Comparison of ENCODE assay signal across 8 cellular contexts in genomic region chr7:74417419-74417971, GRCh38. TPM values are rescaled to one million over a fixed set of nuclear protein-coding genes. Genes with fewer than 3 reads are reported as not detected.
DNase-seq lines count a peak whose midpoint lies in the region; ATAC-seq, FAIRE-seq and TF ChIP-seq lines count a peak whose summit lies in the region.

No MANE protein-coding gene starts in this region.

- H4K8ac ChIP-seq in mesendoderm (ENCODE audit: low read depth, low read length) = no peak overlapping the region

- no peak overlapping the region for H3K27ac ChIP-seq in A673 (ENCODE audit: low read depth, low read length, poor library complexity, severe bottlenecking)
- no peak overlapping the region for H3K27ac ChIP-seq in effector memory CD4-positive, alpha-beta T cell (ENCODE audit: insufficient read depth, low read length, poor library complexity, severe bottlenecking)
- H3K27ac ChIP-seq in mesendoderm (ENCODE audit: low read depth, low read length) = no peak overlapping the region

- TF ChIP-seq CTCF in A673 (conservative IDR thresholded peaks at IDR 0.05; ENCODE audit: low read depth, low read length) = peak; percentile 97

- WGBS in mesendoderm (ENCODE audit: extremely low coverage, insufficient coverage, low lambda C conversion rate) = no CpG with 5 or more reads among the region's 16 CpGs

- H3K9me3 ChIP-seq in A673 (ENCODE audit: low read depth, low read length, poor library complexity, severe bottlenecking) = no peaks in the 10 kb centered on the region
- no peaks in the 10 kb centered on the region for H3K9me3 ChIP-seq in effector memory CD4-positive, alpha-beta T cell (ENCODE audit: control insufficient read depth, low read length)

- no peak overlapping the region for H3K4ac ChIP-seq in mesendoderm (ENCODE audit: low read depth, low read length)

- H3K9ac ChIP-seq in mesendoderm (ENCODE audit: low read length) = no peak overlapping the region

- intact Hi-C loops in A673 (cut with micrococcal nuclease; ENCODE audit: unreplicated experiment) = loop anchor here (2.0 to 10.0 kb wide), 2 partner anchors 149 to 277 kb away; no protein-coding TSS in a partner anchor
- intact Hi-C loops in activated CD4-positive, alpha-beta memory T cell treated with anti-CD3 and anti-CD28 coated beads for 36 hours (cut with micrococcal nuclease) = loop anchor here (1.0 to 5.0 kb wide), 2 partner anchors 130 to 149 kb away; no protein-coding TSS in a partner anchor

- no peak overlapping the region for H2AK5ac ChIP-seq in mesendoderm (ENCODE audit: low read length)

- POLR2A ChIA-PET in A673 (lab: Charles Lee; ENCODE audit: low non-redundant PET) = no interaction called here
- POLR2A ChIA-PET in activated CD4-positive, alpha-beta memory T cell treated with anti-CD3 and anti-CD28 coated beads for 36 hours (lab: Charles Lee) = no interaction called here

- no peaks in the 10 kb centered on the region for H3K4me1 Mint-ChIP-seq in activated CD4-positive, alpha-beta memory T cell treated with anti-CD3 and anti-CD28 coated beads for 36 hours (ENCODE audit: low read depth)

- H3K4me2 ChIP-seq in mesendoderm (ENCODE audit: low read length) = no peak overlapping the region

- H4K5ac ChIP-seq in mesendoderm (ENCODE audit: low read length) = no peak overlapping the region

- H2BK120ac ChIP-seq in mesendoderm (ENCODE audit: low read depth, low read length) = no peak overlapping the region

- H3K18ac ChIP-seq in mesendoderm (ENCODE audit: low read length) = no peak overlapping the region

- H3K23ac ChIP-seq in mesendoderm (ENCODE audit: low read length) = no peak overlapping the region

- H3K4me3 ChIP-seq in A673 (ENCODE audit: low read depth, low read length, poor library complexity, severe bottlenecking) = no peak overlapping the region
- no peak overlapping the region for H3K4me3 ChIP-seq in effector memory CD4-positive, alpha-beta T cell (ENCODE audit: insufficient read depth, low read depth, low read length, poor library complexity, severe bottlenecking)
- H3K4me3 ChIP-seq in mesendoderm (ENCODE audit: low read length) = no peak overlapping the region

- no TSS peak for BruUV-seq in A673 (replicated peaks; lab: Mats Ljungman, UMichigan)

- FAIRE-seq in GM18507 (lab: Jason Lieb, UNC) = peak; percentile 75

- ATAC-seq in GM21737 (IDR thresholded peaks at IDR 0.05; ENCODE audit: unreplicated experiment) = no peak

- H2BK15ac ChIP-seq in mesendoderm (replicated peaks; ENCODE audit: low read depth) = no peak overlapping the region

- no peaks in the 10 kb centered on the region for H3K79me2 ChIP-seq in mesendoderm (ENCODE audit: control insufficient read depth, insufficient read depth, low read length)

- H3K4me3 Mint-ChIP-seq in activated CD4-positive, alpha-beta memory T cell treated with anti-CD3 and anti-CD28 coated beads for 36 hours = no peak overlapping the region

- H3K27me3 ChIP-seq in A673 (replicated peaks; ENCODE audit: insufficient read depth, low read depth, low read length, poor library complexity) (no peaks in the 10 kb centered on the region), mesendoderm (ENCODE audit: insufficient read depth, low read length, poor library complexity) (no peaks in the 10 kb centered on the region)
- no peaks in the 10 kb centered on the region for H3K27me3 ChIP-seq in effector memory CD4-positive, alpha-beta T cell (replicated peaks; ENCODE audit: control insufficient read depth, insufficient read depth, low read length, poor library complexity, severe bottlenecking)

- H3K27ac Mint-ChIP-seq in activated CD4-positive, alpha-beta memory T cell treated with anti-CD3 and anti-CD28 coated beads for 36 hours = no peak overlapping the region

- CTCF ChIA-PET in A673 (lab: Charles Lee) = interaction anchor here (0.5 to 1.4 kb wide), 2 partner anchors 137 to 150 kb away, joined by 3 to 4 read pairs; no protein-coding TSS in a partner anchor
- CTCF ChIA-PET in activated CD4-positive, alpha-beta memory T cell treated with anti-CD3 and anti-CD28 coated beads for 36 hours (lab: Charles Lee) = interaction anchor here (0.7 to 9.8 kb wide), 10 partner anchors 8 to 269 kb away, joined by 3 to 112 read pairs (median 3); no protein-coding TSS in a partner anchor

- H3K79me1 ChIP-seq in mesendoderm (ENCODE audit: low read length) = no peaks in the 10 kb centered on the region

- DNase-seq in A673 (ENCODE audit: low spot score) (peak; percentile 64), GM18507 (ENCODE audit: extremely low spot score, insufficient read length, low read depth) (peak; percentile 88), NCI-H510A (lab: John Stamatoyannopoulos, UW) (peak; percentile 39), mesendoderm (peak; percentile 69)
- peak; percentile 64 for DNase-seq in activated CD4-positive, alpha-beta memory T cell treated with anti-CD3 and anti-CD28 coated beads for 36 hours
- peak; percentile 15 to 40 (median 15) for DNase-seq in effector memory CD4-positive, alpha-beta T cell
- peak; percentile 20 for DNase-seq in stimulated activated CD8-positive, alpha-beta memory T cell treated with anti-CD3 and anti-CD28 coated beads, Interleukin-15, amount 100 ng/mL, for 1 hour (ENCODE audit: low read depth)

- H3K36me3 ChIP-seq in A673 (ENCODE audit: insufficient read depth, low read length, poor library complexity, severe bottlenecking) (no peaks in the 10 kb centered on the region), mesendoderm (ENCODE audit: control insufficient read depth, insufficient read depth, low read length) (no peaks in the 10 kb centered on the region)
- H3K36me3 ChIP-seq in effector memory CD4-positive, alpha-beta T cell (ENCODE audit: control insufficient read depth, insufficient read depth, low read length) = no peaks in the 10 kb centered on the region

- H3K9me3 Mint-ChIP-seq in activated CD4-positive, alpha-beta memory T cell treated with anti-CD3 and anti-CD28 coated beads for 36 hours = no peaks in the 10 kb centered on the region

- no peak overlapping the region for H2BK5ac ChIP-seq in mesendoderm (ENCODE audit: low read length)

- no peaks in the 10 kb centered on the region for H3K36me3 Mint-ChIP-seq in activated CD4-positive, alpha-beta memory T cell treated with anti-CD3 and anti-CD28 coated beads for 36 hours

- no peaks in the 10 kb centered on the region for H3K4me1 ChIP-seq in A673 (ENCODE audit: insufficient read depth, low read length, poor library complexity, severe bottlenecking)
- H3K4me1 ChIP-seq in effector memory CD4-positive, alpha-beta T cell (ENCODE audit: control insufficient read depth, insufficient read depth, low read length, poor library complexity, severe bottlenecking) = no peaks in the 10 kb centered on the region
- H3K4me1 ChIP-seq in mesendoderm (ENCODE audit: control insufficient read depth, low read depth, low read length) = no peaks in the 10 kb centered on the region

- peak overlapping the region; percentile 43 for H3K56ac ChIP-seq in mesendoderm (ENCODE audit: low read length)

- H3K27me3 Mint-ChIP-seq in activated CD4-positive, alpha-beta memory T cell treated with anti-CD3 and anti-CD28 coated beads for 36 hours = no peaks in the 10 kb centered on the region

RNA-seq across cellular contexts. Expression of gene GTF2IRD1, which starts 36.2 kb away (rescaled TPM):
- total RNA-seq in A673 (2021) = 73.6 and 80.4 TPM in 2 replicates
- 1 to 10 TPM; 4.9 to 6.6 TPM for total RNA-seq in activated CD4-positive, alpha-beta memory T cell treated with anti-CD3 and anti-CD28 coated beads for 36 hours
- 29.8 TPM for polyA plus RNA-seq in mesendoderm (2013, experiment 1 of 2)
- polyA plus RNA-seq in mesendoderm (2013, experiment 2 of 2) = 29.0 TPM

Comparison
In these comparisons a context has a peak if more than half of its experiments do, and no peak if none do; other contexts are left out.
1. DNase-seq: peak in every context shown above with its lines; median percentile 88 in GM18507; 69 in mesendoderm; 64 in A673; 64 in activated CD4-positive, alpha-beta memory T cell treated with anti-CD3 and anti-CD28 coated beads for 36 hours; 39 in NCI-H510A; 20 in stimulated activated CD8-positive, alpha-beta memory T cell treated with anti-CD3 and anti-CD28 coated beads, Interleukin-15, amount 100 ng/mL, for 1 hour; 15 in effector memory CD4-positive, alpha-beta T cell.